In genomic region chr2:117396161-117396560, GRCh38 we compare ENCODE assay signal across 3 cellular contexts.
"Had no signal": no experiment of that assay in that cellular context is flagged by ENCODE, and none has a peak within 500 bp of the region (broad histone marks: within the 10 kb centered on the region; RNA-seq: fewer than 3 reads in every experiment).

No MANE protein-coding gene starts in this region.

- H3K4me3 ChIP-seq: GM12878 had no signal

- ATAC-seq: GM12878 had no signal

- DNase-seq: GDM1, GF-D8 had no signal
